22 cellular contexts compared by ENCODE assay signal in the genomic region with DNA sequence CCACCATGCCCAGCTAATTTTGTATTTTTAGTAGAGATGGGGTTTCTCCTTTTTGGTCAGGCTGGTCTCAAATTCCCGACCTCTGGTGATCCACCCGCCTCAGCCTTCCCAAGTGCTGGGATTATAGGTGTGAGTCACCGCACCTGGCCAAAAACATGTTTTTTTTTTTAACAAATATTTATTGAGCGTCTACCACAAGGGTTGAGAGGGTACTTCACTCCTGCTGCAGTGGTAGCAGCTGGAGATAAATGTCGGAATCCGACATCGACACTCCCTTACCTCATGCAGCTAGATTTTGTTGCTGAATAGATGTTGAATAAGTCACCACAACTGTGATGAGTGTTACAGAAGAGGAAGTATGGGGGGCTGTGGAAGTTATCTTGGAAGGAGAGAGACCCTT. TPM values are rescaled to one million over a fixed set of nuclear protein-coding genes. Genes with fewer than 3 reads are reported as not detected.
A peak's percentile ranks its signal among the peaks of the same experiment; 100 is the strongest.
DNase-seq lines count a peak whose midpoint lies in the region; ATAC-seq, FAIRE-seq and TF ChIP-seq lines count a peak whose summit lies in the region.
"Had no signal": no experiment of that assay in that cellular context is flagged by ENCODE, and none has a peak within 500 bp of the region (broad histone marks: within the 10 kb centered on the region; RNA-seq: fewer than 3 reads in every experiment).

No MANE protein-coding gene starts in this region.

- FAIRE-seq in HepG2 (lab: Jason Lieb, UNC): no peak
- FAIRE-seq: endometrium, islet of Langerhans had no signal

- H3K79me2 ChIP-seq in HepG2 (ENCODE audit: insufficient read depth, low read length): peaks cover 11% of the 10 kb centered on the region

- H3K4me1 Mint-ChIP-seq in endothelial cell (ENCODE audit: unreplicated experiment): peaks cover 3% of the 10 kb centered on the region
- H3K4me1 Mint-ChIP-seq: activated T-helper 17 cell treated with anti-CD3 and anti-CD28 coated beads, Interleukin-2, amount 50 U/mL, for 72 hours had no signal

- TF ChIP-seq CTCF in HepG2 (CRISPR knock-in tag; IDR thresholded peaks at IDR 0.05): no peak
- no peak for TF ChIP-seq CTCF in right lobe of liver (IDR thresholded peaks at IDR 0.05)
- TF ChIP-seq CTCF in endothelial cell (IDR thresholded peaks at IDR 0.05; ENCODE audit: unreplicated experiment): no peak
- no peak for TF ChIP-seq CTCF in upper lobe of right lung (IDR thresholded peaks at IDR 0.05)
- TF ChIP-seq CTCF in omental fat pad (IDR thresholded peaks at IDR 0.05): no peak

- H3K4me1 ChIP-seq in HepG2 (ENCODE audit: insufficient read depth, low read length) (peaks cover 74% of the 10 kb centered on the region), right lobe of liver (no peaks in the 10 kb centered on the region), upper lobe of right lung (no peaks in the 10 kb centered on the region)

- peak overlapping the region; percentile 27 for H3K4me3 Mint-ChIP-seq in endothelial cell (ENCODE audit: unreplicated experiment)
- H3K4me3 Mint-ChIP-seq: activated T-helper 17 cell treated with anti-CD3 and anti-CD28 coated beads, Interleukin-2, amount 50 U/mL, for 72 hours; naive thymus-derived CD4-positive, alpha-beta T cell had no signal

- no TSS peak for BruUV-seq in HepG2 (replicated peaks; lab: Mats Ljungman, UMichigan)

- POLR2A ChIA-PET in HepG2 (lab: Yijun Ruan, JAX): no interaction called here

- TF ChIP-seq EP300 in HepG2 (IDR thresholded peaks at IDR 0.05; ENCODE audit: low read depth in 2 of 2, low read length in 2 of 2): no peak
- TF ChIP-seq EP300 in HepG2 (CRISPR knock-in tag; IDR thresholded peaks at IDR 0.05; ENCODE audit: borderline replicate concordance): no peak

- WGBS in HepG2 (ENCODE audit: low lambda C conversion rate): 2% methylated on average over 7 of the region's 7 CpGs
- 87% methylated on average over 7 of the region's 7 CpGs for WGBS in right lobe of liver (ENCODE audit: insufficient coverage, low coverage, low lambda C conversion rate, missing lambda C conversion rate)

- H3K27me3 ChIP-seq in HepG2 (ENCODE audit: control insufficient read depth in 1 of 2, insufficient read depth in 2 of 2, low read length in 2 of 2) (no peaks in the 10 kb centered on the region; a peak in 1 of 5 replicates), right lobe of liver (no peaks in the 10 kb centered on the region), upper lobe of right lung (peaks cover 4% of the 10 kb centered on the region)
- H3K27me3 ChIP-seq: brain microvascular endothelial cell had no signal

- CTCF ChIA-PET in HepG2 (lab: Yijun Ruan, JAX; ENCODE audit: low intra/inter-chr PET ratio, low total read pairs): no interaction called here

- H3K9me3 ChIP-seq in HepG2 (ENCODE audit: low read length) (no peaks in the 10 kb centered on the region), right lobe of liver (no peaks in the 10 kb centered on the region), upper lobe of right lung (no peaks in the 10 kb centered on the region)
- H3K9me3 ChIP-seq: HAP-1 had no signal

- H3K36me3 ChIP-seq in HepG2 (replicated peaks in 1 of 2; ENCODE audit: control insufficient read depth in 1 of 2, insufficient read depth in 2 of 2, low read length in 2 of 2): peaks cover 0 to 7% of the 10 kb centered on the region in 2 experiments; a peak in 2 of 5 replicates
- H3K36me3 ChIP-seq in right lobe of liver: no peaks in the 10 kb centered on the region
- H3K36me3 ChIP-seq in upper lobe of right lung: no peaks in the 10 kb centered on the region
- H3K36me3 ChIP-seq: brain microvascular endothelial cell, HAP-1 had no signal

- in situ Hi-C loops in HepG2 (cut with HindIII; ENCODE audit: extremely low pct_ligation_motif_present, low pct_unique_long_range_greater_than_20kb): loop anchor here (25.0 kb wide), 1 partner anchor 211 kb away; a partner anchor contains a TSS

- intact Hi-C loops in HepG2 (cut with micrococcal nuclease; ENCODE audit: unreplicated experiment): no loop called here
- intact Hi-C loops in right lobe of liver (cut with DNase I): no loop called here
- intact Hi-C loops in upper lobe of right lung (cut with DNase I): no loop called here

- no peaks in the 10 kb centered on the region for H3K36me3 Mint-ChIP-seq in endothelial cell (ENCODE audit: low read depth, unreplicated experiment)

- no peak for ATAC-seq in HepG2
- ATAC-seq in right lobe of liver: no peak
- ATAC-seq in upper lobe of right lung: peak; percentile 71
- no peak for ATAC-seq in HG03039 (IDR thresholded peaks at IDR 0.05; ENCODE audit: unreplicated experiment)
- ATAC-seq in omental fat pad (ENCODE audit: low FRiP score): no peak
- ATAC-seq: activated T-helper 17 cell treated with anti-CD3 and anti-CD28 coated beads, Interleukin-2, amount 50 U/mL, for 72 hours; naive thymus-derived CD4-positive, alpha-beta T cell had no signal

- H4K20me1 ChIP-seq in HepG2 (ENCODE audit: insufficient read depth, low read length): 0 out of 2 replicates have a peak, but pooled peaks cover 3% of the 10 kb centered on the region

- H3K9ac ChIP-seq in HepG2 (ENCODE audit: insufficient read depth, low read depth, low read length): peak overlapping the region; percentile 79

- no peak overlapping the region for H2AFZ ChIP-seq in HepG2 (ENCODE audit: low read length)

- DNase-seq in HepG2 (ENCODE audit: low spot score): no peak
- no peak for DNase-seq in right lobe of liver
- DNase-seq in NCI-H345 (lab: John Stamatoyannopoulos, UW): peak; percentile 61
- no peak for DNase-seq in endothelial cell (ENCODE audit: low spot score)
- DNase-seq in upper lobe of right lung: no peak
- DNase-seq in nucleus accumbens (lab: John Stamatoyannopoulos, UW): no peak
- no peak for DNase-seq in omental fat pad (ENCODE audit: low spot score)
- DNase-seq: ACHN; activated CD4-positive, alpha-beta T cell treated with anti-CD3 and anti-CD28 coated beads for 1 hour; brain microvascular endothelial cell; C1 segment of cervical spinal cord; DMS 273 treated with DMSO at 0.1 percent for 48 hours; MV-4-11; naive thymus-derived CD4-positive, alpha-beta T cell; stimulated activated CD8-positive, alpha-beta memory T cell treated with anti-CD3 and anti-CD28 coated beads, Interleukin-4, amount 100 ng/mL, for 48 hours had no signal

- H3K9me3 Mint-ChIP-seq in endothelial cell (ENCODE audit: unreplicated experiment): no peaks in the 10 kb centered on the region
- H3K9me3 Mint-ChIP-seq: activated T-helper 17 cell treated with anti-CD3 and anti-CD28 coated beads, Interleukin-2, amount 50 U/mL, for 72 hours; naive thymus-derived CD4-positive, alpha-beta T cell had no signal

- peak overlapping the region; percentile 13 for H3K27ac Mint-ChIP-seq in endothelial cell (ENCODE audit: unreplicated experiment)
- H3K27ac Mint-ChIP-seq: activated T-helper 17 cell treated with anti-CD3 and anti-CD28 coated beads, Interleukin-2, amount 50 U/mL, for 72 hours; naive thymus-derived CD4-positive, alpha-beta T cell had no signal

- TF ChIP-seq POLR2A in HepG2 (IDR thresholded peaks at IDR 0.05; ENCODE audit: insufficient read depth in 1 of 2, low read depth in 2 of 2, low read length in 2 of 2) (no peak), right lobe of liver (IDR thresholded peaks at IDR 0.05) (no peak)

- no peak for TF ChIP-seq RAD21 in HepG2 (CRISPR knock-in tag; IDR thresholded peaks at IDR 0.05)

- peak overlapping the region; percentile 86 for H3K27ac ChIP-seq in HepG2 (ENCODE audit: extremely low read length, insufficient read depth, low read length)
- H3K27ac ChIP-seq in right lobe of liver: no peak overlapping the region
- H3K27ac ChIP-seq in upper lobe of right lung: no peak overlapping the region
- H3K27ac ChIP-seq: brain microvascular endothelial cell, coronary artery had no signal

- peak overlapping the region; percentile 80 for H3K4me2 ChIP-seq in HepG2 (ENCODE audit: low read depth, low read length)

- H3K27me3 Mint-ChIP-seq in endothelial cell (ENCODE audit: unreplicated experiment): peaks cover 5% of the 10 kb centered on the region

- H3K4me3 ChIP-seq in HepG2 (replicated peaks in 1 of 3; ENCODE audit: insufficient read depth in 1 of 3, low read depth in 2 of 3, low read length in 3 of 3) (peak overlapping the region; percentile 46 to 77 (median 71)), right lobe of liver (no peak overlapping the region), upper lobe of right lung (no peak overlapping the region)
- H3K4me3 ChIP-seq: coronary artery, HAP-1 had no signal

RNA-seq across cellular contexts. Expression of a gene that starts 1.0 kb away (rescaled TPM):
- not detected in 2 replicates for total RNA-seq in HepG2 (2016; rRNA removed; fragmentation: Illumina TruSeq; extraction: Trizol)
- not detected in 2 replicates for total RNA-seq in HepG2 (2016; cell fraction: cytosol; rRNA removed; fragmentation: Illumina TruSeq; extraction: Trizol; ENCODE audit: low read depth)
- 0.15 TPM in 1 of 2 replicates, not detected in the other for total RNA-seq in HepG2 (2016; cell fraction: insoluble cytoplasmic fraction; rRNA removed; fragmentation: Illumina TruSeq; extraction: Trizol)
- not detected in 2 replicates for total RNA-seq in HepG2 (2016; cell fraction: membrane; rRNA removed; fragmentation: Illumina TruSeq; extraction: Trizol)
- not detected in 2 replicates for total RNA-seq in HepG2 (2016; cell fraction: nucleus; rRNA removed; fragmentation: Illumina TruSeq; extraction: Trizol)
- 2.3 and 2.9 TPM in 2 replicates for polyA plus RNA-seq in HepG2 (2011; rRNA removed)
- polyA plus RNA-seq in HepG2 (2011; cell fraction: cytosol; rRNA removed): 1.9 and 2.3 TPM in 2 replicates
- 4.0 and 4.2 TPM in 2 replicates for polyA plus RNA-seq in HepG2 (2011; cell fraction: nucleus; rRNA removed)
- 0.96 and 1.5 TPM in 2 replicates for polyA plus RNA-seq in HepG2 (2012)
- not detected in 2 replicates for polyA plus RNA-seq in HepG2 (2016; cell fraction: cytosol; fragmentation: Illumina TruSeq; extraction: Trizol; ENCODE audit: low read depth)
- not detected in 2 replicates for polyA plus RNA-seq in HepG2 (2016; cell fraction: insoluble cytoplasmic fraction; fragmentation: Illumina TruSeq; extraction: Trizol; ENCODE audit: low read depth)
- polyA plus RNA-seq in HepG2 (2016; cell fraction: membrane; fragmentation: Illumina TruSeq; extraction: Trizol; ENCODE audit: low read depth): not detected in 2 replicates
- polyA plus RNA-seq in HepG2 (2016; cell fraction: nucleus; fragmentation: Illumina TruSeq; extraction: Trizol; ENCODE audit: insufficient read depth, low read depth): not detected in 2 replicates
- polyA minus RNA-seq in HepG2 (2011; rRNA and poly(A)+ RNA removed; ENCODE audit: low replicate concordance): 2.0 TPM in 1 of 2 replicates, not detected in the other
- not detected in 2 replicates for polyA minus RNA-seq in HepG2 (2011; cell fraction: cytosol; rRNA and poly(A)+ RNA removed)
- 0.99 and 1.4 TPM in 2 replicates for polyA minus RNA-seq in HepG2 (2011; cell fraction: nucleus; rRNA and poly(A)+ RNA removed)
- total RNA-seq in right lobe of liver: not detected
- 0.36 TPM for total RNA-seq in endothelial cell (ENCODE audit: unreplicated experiment)
- not detected for total RNA-seq in upper lobe of right lung
- total RNA-seq in omental fat pad: not detected
- total RNA-seq: pulmonary artery endothelial cell had no signal

RNA-seq across cellular contexts. Expression of a gene that starts 30.8 kb away (rescaled TPM):
- total RNA-seq in HepG2 (2016; rRNA removed; fragmentation: Illumina TruSeq; extraction: Trizol): 3.2 and 5.5 TPM in 2 replicates
- 2.4 TPM in 2 replicates for total RNA-seq in HepG2 (2016; cell fraction: cytosol; rRNA removed; fragmentation: Illumina TruSeq; extraction: Trizol; ENCODE audit: low read depth)
- 3.2 and 3.4 TPM in 2 replicates for total RNA-seq in HepG2 (2016; cell fraction: insoluble cytoplasmic fraction; rRNA removed; fragmentation: Illumina TruSeq; extraction: Trizol)
- 5.5 and 5.9 TPM in 2 replicates for total RNA-seq in HepG2 (2016; cell fraction: membrane; rRNA removed; fragmentation: Illumina TruSeq; extraction: Trizol)
- total RNA-seq in HepG2 (2016; cell fraction: nucleus; rRNA removed; fragmentation: Illumina TruSeq; extraction: Trizol): 6.8 and 8.8 TPM in 2 replicates
- polyA plus RNA-seq in HepG2 (2011; rRNA removed): 2.7 TPM in 2 replicates
- polyA plus RNA-seq in HepG2 (2011; cell fraction: cytosol; rRNA removed): 3.8 and 4.1 TPM in 2 replicates
- 3.8 and 5.1 TPM in 2 replicates for polyA plus RNA-seq in HepG2 (2011; cell fraction: nucleus; rRNA removed)
- 4.1 and 7.4 TPM in 2 replicates for polyA plus RNA-seq in HepG2 (2012)
- polyA plus RNA-seq in HepG2 (2016; cell fraction: cytosol; fragmentation: Illumina TruSeq; extraction: Trizol; ENCODE audit: low read depth): 4.9 and 6.3 TPM in 2 replicates
- 7.6 and 11.9 TPM in 2 replicates for polyA plus RNA-seq in HepG2 (2016; cell fraction: insoluble cytoplasmic fraction; fragmentation: Illumina TruSeq; extraction: Trizol; ENCODE audit: low read depth)
- 11.8 and 12.1 TPM in 2 replicates for polyA plus RNA-seq in HepG2 (2016; cell fraction: membrane; fragmentation: Illumina TruSeq; extraction: Trizol; ENCODE audit: low read depth)
- 4.9 and 6.3 TPM in 2 replicates for polyA plus RNA-seq in HepG2 (2016; cell fraction: nucleus; fragmentation: Illumina TruSeq; extraction: Trizol; ENCODE audit: insufficient read depth, low read depth)
- 10.6 and 155 TPM in 2 replicates for polyA minus RNA-seq in HepG2 (2011; rRNA and poly(A)+ RNA removed; ENCODE audit: low replicate concordance)
- 4.4 and 5.2 TPM in 2 replicates for polyA minus RNA-seq in HepG2 (2011; cell fraction: cytosol; rRNA and poly(A)+ RNA removed)
- 9.1 and 17.2 TPM in 2 replicates for polyA minus RNA-seq in HepG2 (2011; cell fraction: nucleus; rRNA and poly(A)+ RNA removed)
- total RNA-seq in right lobe of liver: 10 to 100 TPM in 1 of 6 experiments, 1 to 10 TPM in 5; 5.2 to 41.3 (median 8.7) TPM
- 12.8 TPM for total RNA-seq in endothelial cell (ENCODE audit: unreplicated experiment)
- total RNA-seq in upper lobe of right lung: 56.3 TPM
- 100 to 1,000 TPM in 3 of 4 donors, 10 to 100 TPM in 1; 58.9 to 163 (median 131) TPM for total RNA-seq in omental fat pad

RNA-seq across cellular contexts. Expression of a gene that starts 57.1 kb away (rescaled TPM):
- total RNA-seq in HepG2 (2016; rRNA removed; fragmentation: Illumina TruSeq; extraction: Trizol) (0.22 TPM in 1 of 2 replicates, not detected in the other), right lobe of liver (1 to 10 TPM in 2 of 6 experiments, under 1 TPM in 4; 0.20 to 1.5 (median 0.42) TPM), endothelial cell (ENCODE audit: unreplicated experiment) (1.6 TPM), upper lobe of right lung (2.6 TPM), omental fat pad (1 to 10 TPM in 2 of 4 donors, under 1 TPM in 2; 0.74 to 2.8 (median 1.2) TPM)
- not detected in 2 replicates for total RNA-seq in HepG2 (2016; cell fraction: cytosol; rRNA removed; fragmentation: Illumina TruSeq; extraction: Trizol; ENCODE audit: low read depth)
- total RNA-seq in HepG2 (2016; cell fraction: insoluble cytoplasmic fraction; rRNA removed; fragmentation: Illumina TruSeq; extraction: Trizol): not detected in 2 replicates
- total RNA-seq in HepG2 (2016; cell fraction: membrane; rRNA removed; fragmentation: Illumina TruSeq; extraction: Trizol): not detected in 2 replicates
- total RNA-seq in HepG2 (2016; cell fraction: nucleus; rRNA removed; fragmentation: Illumina TruSeq; extraction: Trizol): 0.16 TPM in 1 of 2 replicates, not detected in the other
- polyA plus RNA-seq in HepG2 (2011; rRNA removed): 0.10 and 0.37 TPM in 2 replicates
- 0.05 and 0.14 TPM in 2 replicates for polyA plus RNA-seq in HepG2 (2011; cell fraction: cytosol; rRNA removed)
- 0.64 and 0.83 TPM in 2 replicates for polyA plus RNA-seq in HepG2 (2011; cell fraction: nucleus; rRNA removed)
- 0.17 and 0.28 TPM in 2 replicates for polyA plus RNA-seq in HepG2 (2012)
- 0.03 and 0.07 TPM in 2 replicates for polyA plus RNA-seq in HepG2 (2016; cell fraction: cytosol; fragmentation: Illumina TruSeq; extraction: Trizol; ENCODE audit: low read depth)
- polyA plus RNA-seq in HepG2 (2016; cell fraction: insoluble cytoplasmic fraction; fragmentation: Illumina TruSeq; extraction: Trizol; ENCODE audit: low read depth): not detected in 2 replicates
- polyA plus RNA-seq in HepG2 (2016; cell fraction: membrane; fragmentation: Illumina TruSeq; extraction: Trizol; ENCODE audit: low read depth): 0.06 and 0.13 TPM in 2 replicates
- 1.4 and 1.8 TPM in 2 replicates for polyA plus RNA-seq in HepG2 (2016; cell fraction: nucleus; fragmentation: Illumina TruSeq; extraction: Trizol; ENCODE audit: insufficient read depth, low read depth)
- 0.52 and 4.4 TPM in 2 replicates for polyA minus RNA-seq in HepG2 (2011; rRNA and poly(A)+ RNA removed; ENCODE audit: low replicate concordance)
- polyA minus RNA-seq in HepG2 (2011; cell fraction: cytosol; rRNA and poly(A)+ RNA removed): not detected in 2 replicates
- polyA minus RNA-seq in HepG2 (2011; cell fraction: nucleus; rRNA and poly(A)+ RNA removed): 0.37 and 0.39 TPM in 2 replicates

Comparison
In these comparisons a context has a peak if more than half of its experiments do, and no peak if none do; other contexts are left out.
1. H3K4me3 ChIP-seq: peak in HepG2 (3 of 3); none in right lobe of liver (0 of 3) and upper lobe of right lung (single experiment).